ENCODE assay signal across 1 cellular context in the genomic region with DNA sequence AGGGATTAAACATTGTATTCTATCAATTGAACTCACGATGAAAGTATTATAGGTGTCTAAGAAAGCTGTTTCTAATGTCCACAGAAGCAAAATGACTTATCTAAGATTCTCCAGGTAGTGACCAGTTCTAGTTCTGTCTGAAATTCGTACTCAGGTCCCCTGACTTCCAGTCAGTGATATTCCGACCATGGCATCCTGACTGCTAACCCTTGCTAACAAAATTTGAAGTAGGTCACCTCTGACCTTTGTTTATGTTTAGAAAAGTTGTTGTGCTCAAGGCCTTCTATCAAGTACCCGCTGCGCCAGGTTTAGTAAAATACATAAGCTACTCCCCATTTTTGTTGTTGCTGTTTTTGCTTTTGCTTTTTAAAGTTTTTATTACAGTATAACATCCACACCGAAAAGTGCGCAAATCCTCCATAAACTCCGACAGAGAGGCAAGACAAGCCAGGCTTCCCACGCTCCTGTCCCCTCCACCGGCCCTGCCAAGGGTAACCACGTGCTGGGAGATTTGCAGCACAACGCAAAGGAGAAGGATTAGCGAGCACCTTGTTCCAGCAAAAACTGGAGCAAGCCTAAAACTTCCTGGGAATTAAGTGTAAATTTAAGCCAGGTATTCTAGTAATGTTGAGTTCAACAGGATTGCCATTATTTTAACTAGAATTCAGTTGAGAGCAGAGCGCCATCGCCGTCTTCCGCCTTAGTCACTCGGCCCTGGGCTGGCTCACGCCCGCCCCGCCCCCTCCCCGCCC.
TF ChIP-seq lines count a peak whose summit lies in the region.

No MANE protein-coding gene starts in this region.

TF ChIP-seq in HepG2, 621 proteins besides CTCF, POLR2A, EP300 and RAD21 (continued from another document and continues in another):
- TF ChIP-seq, protein P1, sequence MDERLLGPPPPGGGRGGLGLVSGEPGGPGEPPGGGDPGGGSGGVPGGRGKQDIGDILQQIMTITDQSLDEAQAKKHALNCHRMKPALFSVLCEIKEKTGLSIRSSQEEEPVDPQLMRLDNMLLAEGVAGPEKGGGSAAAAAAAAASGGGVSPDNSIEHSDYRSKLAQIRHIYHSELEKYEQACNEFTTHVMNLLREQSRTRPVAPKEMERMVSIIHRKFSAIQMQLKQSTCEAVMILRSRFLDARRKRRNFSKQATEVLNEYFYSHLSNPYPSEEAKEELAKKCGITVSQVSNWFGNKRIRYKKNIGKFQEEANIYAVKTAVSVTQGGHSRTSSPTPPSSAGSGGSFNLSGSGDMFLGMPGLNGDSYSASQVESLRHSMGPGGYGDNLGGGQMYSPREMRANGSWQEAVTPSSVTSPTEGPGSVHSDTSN (CRISPR knock-in tag; IDR thresholded peaks at IDR 0.05) = no peak
- TF ChIP-seq, protein P2, sequence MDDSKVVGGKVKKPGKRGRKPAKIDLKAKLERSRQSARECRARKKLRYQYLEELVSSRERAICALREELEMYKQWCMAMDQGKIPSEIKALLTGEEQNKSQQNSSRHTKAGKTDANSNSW (CRISPR knock-in tag; IDR thresholded peaks at IDR 0.05; ENCODE audit: borderline replicate concordance) = no peak
- TF ChIP-seq KDM6A (CRISPR knock-in tag; IDR thresholded peaks at IDR 0.05; ENCODE audit: low read depth) (no peak), GATAD2A (CRISPR knock-in tag; IDR thresholded peaks at IDR 0.05) (peak; percentile 64), HOXA9 (CRISPR knock-in tag; IDR thresholded peaks at IDR 0.05; ENCODE audit: borderline replicate concordance) (0 out of 2 replicates have a peak, but pooled peaks have one; percentile 42), ZNF562 (CRISPR knock-in tag; IDR thresholded peaks at IDR 0.05; ENCODE audit: borderline replicate concordance) (peak; percentile 58; the same call in 1 of the 2 replicates), MEF2D (CRISPR knock-in tag; IDR thresholded peaks at IDR 0.05) (peak; percentile 63; the same call in 1 of the 2 replicates), ZMYM4 (CRISPR knock-in tag; IDR thresholded peaks at IDR 0.05) (no peak; the same call in 1 of the 2 replicates), ZNF772 (CRISPR knock-in tag; IDR thresholded peaks at IDR 0.05) (0 out of 2 replicates have a peak, but pooled peaks have one; percentile 25), ZBTB38 (CRISPR knock-in tag; IDR thresholded peaks at IDR 0.05) (peak; percentile 86), ZNF598 (CRISPR knock-in tag; IDR thresholded peaks at IDR 0.05; ENCODE audit: borderline replicate concordance) (peak; percentile 86; the same call in 1 of the 2 replicates), ZNF530 (CRISPR knock-in tag; IDR thresholded peaks at IDR 0.05; ENCODE audit: low read depth) (0 out of 2 replicates have a peak, but pooled peaks have one; percentile 53), MXD4 (CRISPR knock-in tag; IDR thresholded peaks at IDR 0.05) (peak; percentile 71; the same call in 1 of the 2 replicates), TSC22D2 (CRISPR knock-in tag; IDR thresholded peaks at IDR 0.05; ENCODE audit: borderline replicate concordance) (peak; percentile 83; the same call in 1 of the 2 replicates), ZNF138 (CRISPR knock-in tag; IDR thresholded peaks at IDR 0.05; ENCODE audit: low read depth) (0 out of 2 replicates have a peak, but pooled peaks have one; percentile 35), ELF4 (CRISPR knock-in tag; IDR thresholded peaks at IDR 0.05; ENCODE audit: borderline replicate concordance) (peak; percentile 94), DNMT3B (CRISPR knock-in tag; conservative IDR thresholded peaks at IDR 0.05) (0 out of 2 replicates have a peak, but pooled peaks have one; percentile 57), ZNF12 (CRISPR knock-in tag; IDR thresholded peaks at IDR 0.05) (no peak), TRIM24 (CRISPR knock-in tag; IDR thresholded peaks at IDR 0.05) (no peak), NFIB (CRISPR knock-in tag; IDR thresholded peaks at IDR 0.05; ENCODE audit: borderline replicate concordance) (no peak), ZNF44 (CRISPR knock-in tag; IDR thresholded peaks at IDR 0.05) (0 out of 2 replicates have a peak, but pooled peaks have one; percentile 30), YEATS2 (CRISPR knock-in tag; IDR thresholded peaks at IDR 0.05; ENCODE audit: borderline replicate concordance) (peak; percentile 64; the same call in 1 of the 2 replicates), ATF7 (IDR thresholded peaks at IDR 0.05) (no peak), ATF7 (CRISPR knock-in tag; IDR thresholded peaks at IDR 0.05) (no peak), ADNP (CRISPR knock-in tag; IDR thresholded peaks at IDR 0.05) (no peak), ZNF567 (CRISPR knock-in tag; IDR thresholded peaks at IDR 0.05; ENCODE audit: borderline replicate concordance) (no peak), NFKB2 (CRISPR knock-in tag; IDR thresholded peaks at IDR 0.05; ENCODE audit: borderline replicate concordance) (peak; percentile 90), CBX1 (IDR thresholded peaks at IDR 0.05; ENCODE audit: low read depth) (peak; percentile 26), SP2 (CRISPR knock-in tag; IDR thresholded peaks at IDR 0.05) (no peak)
- TF ChIP-seq, protein P3, sequence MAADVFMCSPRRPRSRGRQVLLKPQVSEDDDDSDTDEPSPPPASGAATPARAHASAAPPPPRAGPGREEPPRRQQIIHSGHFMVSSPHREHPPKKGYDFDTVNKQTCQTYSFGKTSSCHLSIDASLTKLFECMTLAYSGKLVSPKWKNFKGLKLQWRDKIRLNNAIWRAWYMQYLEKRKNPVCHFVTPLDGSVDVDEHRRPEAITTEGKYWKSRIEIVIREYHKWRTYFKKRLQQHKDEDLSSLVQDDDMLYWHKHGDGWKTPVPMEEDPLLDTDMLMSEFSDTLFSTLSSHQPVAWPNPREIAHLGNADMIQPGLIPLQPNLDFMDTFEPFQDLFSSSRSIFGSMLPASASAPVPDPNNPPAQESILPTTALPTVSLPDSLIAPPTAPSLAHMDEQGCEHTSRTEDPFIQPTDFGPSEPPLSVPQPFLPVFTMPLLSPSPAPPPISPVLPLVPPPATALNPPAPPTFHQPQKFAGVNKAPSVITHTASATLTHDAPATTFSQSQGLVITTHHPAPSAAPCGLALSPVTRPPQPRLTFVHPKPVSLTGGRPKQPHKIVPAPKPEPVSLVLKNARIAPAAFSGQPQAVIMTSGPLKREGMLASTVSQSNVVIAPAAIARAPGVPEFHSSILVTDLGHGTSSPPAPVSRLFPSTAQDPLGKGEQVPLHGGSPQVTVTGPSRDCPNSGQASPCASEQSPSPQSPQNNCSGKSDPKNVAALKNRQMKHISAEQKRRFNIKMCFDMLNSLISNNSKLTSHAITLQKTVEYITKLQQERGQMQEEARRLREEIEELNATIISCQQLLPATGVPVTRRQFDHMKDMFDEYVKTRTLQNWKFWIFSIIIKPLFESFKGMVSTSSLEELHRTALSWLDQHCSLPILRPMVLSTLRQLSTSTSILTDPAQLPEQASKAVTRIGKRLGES (CRISPR knock-in tag; IDR thresholded peaks at IDR 0.05; ENCODE audit: borderline replicate concordance) = 0 out of 2 replicates have a peak, but pooled peaks have one; percentile 33
- TF ChIP-seq, protein P4, sequence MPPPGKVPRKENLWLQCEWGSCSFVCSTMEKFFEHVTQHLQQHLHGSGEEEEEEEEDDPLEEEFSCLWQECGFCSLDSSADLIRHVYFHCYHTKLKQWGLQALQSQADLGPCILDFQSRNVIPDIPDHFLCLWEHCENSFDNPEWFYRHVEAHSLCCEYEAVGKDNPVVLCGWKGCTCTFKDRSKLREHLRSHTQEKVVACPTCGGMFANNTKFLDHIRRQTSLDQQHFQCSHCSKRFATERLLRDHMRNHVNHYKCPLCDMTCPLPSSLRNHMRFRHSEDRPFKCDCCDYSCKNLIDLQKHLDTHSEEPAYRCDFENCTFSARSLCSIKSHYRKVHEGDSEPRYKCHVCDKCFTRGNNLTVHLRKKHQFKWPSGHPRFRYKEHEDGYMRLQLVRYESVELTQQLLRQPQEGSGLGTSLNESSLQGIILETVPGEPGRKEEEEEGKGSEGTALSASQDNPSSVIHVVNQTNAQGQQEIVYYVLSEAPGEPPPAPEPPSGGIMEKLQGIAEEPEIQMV (CRISPR knock-in tag; IDR thresholded peaks at IDR 0.05; ENCODE audit: low read depth) = peak; percentile 41; the same call in 1 of the 2 replicates
- TF ChIP-seq, protein P5, sequence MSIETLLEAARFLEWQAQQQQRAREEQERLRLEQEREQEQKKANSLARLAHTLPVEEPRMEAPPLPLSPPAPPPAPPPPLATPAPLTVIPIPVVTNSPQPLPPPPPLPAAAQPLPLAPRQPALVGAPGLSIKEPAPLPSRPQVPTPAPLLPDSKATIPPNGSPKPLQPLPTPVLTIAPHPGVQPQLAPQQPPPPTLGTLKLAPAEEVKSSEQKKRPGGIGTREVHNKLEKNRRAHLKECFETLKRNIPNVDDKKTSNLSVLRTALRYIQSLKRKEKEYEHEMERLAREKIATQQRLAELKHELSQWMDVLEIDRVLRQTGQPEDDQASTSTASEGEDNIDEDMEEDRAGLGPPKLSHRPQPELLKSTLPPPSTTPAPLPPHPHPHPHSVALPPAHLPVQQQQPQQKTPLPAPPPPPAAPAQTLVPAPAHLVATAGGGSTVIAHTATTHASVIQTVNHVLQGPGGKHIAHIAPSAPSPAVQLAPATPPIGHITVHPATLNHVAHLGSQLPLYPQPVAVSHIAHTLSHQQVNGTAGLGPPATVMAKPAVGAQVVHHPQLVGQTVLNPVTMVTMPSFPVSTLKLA (IDR thresholded peaks at IDR 0.05) = peak; percentile 53; the same call in 1 of the 2 replicates
- TF ChIP-seq, protein P6, sequence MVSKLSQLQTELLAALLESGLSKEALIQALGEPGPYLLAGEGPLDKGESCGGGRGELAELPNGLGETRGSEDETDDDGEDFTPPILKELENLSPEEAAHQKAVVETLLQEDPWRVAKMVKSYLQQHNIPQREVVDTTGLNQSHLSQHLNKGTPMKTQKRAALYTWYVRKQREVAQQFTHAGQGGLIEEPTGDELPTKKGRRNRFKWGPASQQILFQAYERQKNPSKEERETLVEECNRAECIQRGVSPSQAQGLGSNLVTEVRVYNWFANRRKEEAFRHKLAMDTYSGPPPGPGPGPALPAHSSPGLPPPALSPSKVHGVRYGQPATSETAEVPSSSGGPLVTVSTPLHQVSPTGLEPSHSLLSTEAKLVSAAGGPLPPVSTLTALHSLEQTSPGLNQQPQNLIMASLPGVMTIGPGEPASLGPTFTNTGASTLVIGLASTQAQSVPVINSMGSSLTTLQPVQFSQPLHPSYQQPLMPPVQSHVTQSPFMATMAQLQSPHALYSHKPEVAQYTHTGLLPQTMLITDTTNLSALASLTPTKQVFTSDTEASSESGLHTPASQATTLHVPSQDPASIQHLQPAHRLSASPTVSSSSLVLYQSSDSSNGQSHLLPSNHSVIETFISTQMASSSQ (IDR thresholded peaks at IDR 0.05; ENCODE audit: low read depth) = no peak
- TF ChIP-seq, protein P6 (CRISPR knock-in tag; IDR thresholded peaks at IDR 0.05; ENCODE audit: borderline replicate concordance) = no peak
- TF ChIP-seq, protein P7, sequence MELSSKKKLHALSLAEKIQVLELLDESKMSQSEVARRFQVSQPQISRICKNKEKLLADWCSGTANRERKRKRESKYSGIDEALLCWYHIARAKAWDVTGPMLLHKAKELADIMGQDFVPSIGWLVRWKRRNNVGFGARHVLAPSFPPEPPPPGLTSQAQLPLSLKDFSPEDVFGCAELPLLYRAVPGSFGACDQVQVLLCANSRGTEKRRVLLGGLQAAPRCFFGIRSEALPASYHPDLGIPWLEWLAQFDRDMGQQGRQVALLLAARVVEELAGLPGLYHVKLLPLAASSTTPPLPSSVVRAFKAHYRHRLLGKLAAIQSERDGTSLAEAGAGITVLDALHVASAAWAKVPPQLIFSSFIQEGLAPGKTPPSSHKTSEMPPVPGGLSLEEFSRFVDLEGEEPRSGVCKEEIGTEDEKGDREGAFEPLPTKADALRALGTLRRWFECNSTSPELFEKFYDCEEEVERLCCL (CRISPR knock-in tag; IDR thresholded peaks at IDR 0.05; ENCODE audit: borderline replicate concordance) = no peak
- TF ChIP-seq, protein P8, sequence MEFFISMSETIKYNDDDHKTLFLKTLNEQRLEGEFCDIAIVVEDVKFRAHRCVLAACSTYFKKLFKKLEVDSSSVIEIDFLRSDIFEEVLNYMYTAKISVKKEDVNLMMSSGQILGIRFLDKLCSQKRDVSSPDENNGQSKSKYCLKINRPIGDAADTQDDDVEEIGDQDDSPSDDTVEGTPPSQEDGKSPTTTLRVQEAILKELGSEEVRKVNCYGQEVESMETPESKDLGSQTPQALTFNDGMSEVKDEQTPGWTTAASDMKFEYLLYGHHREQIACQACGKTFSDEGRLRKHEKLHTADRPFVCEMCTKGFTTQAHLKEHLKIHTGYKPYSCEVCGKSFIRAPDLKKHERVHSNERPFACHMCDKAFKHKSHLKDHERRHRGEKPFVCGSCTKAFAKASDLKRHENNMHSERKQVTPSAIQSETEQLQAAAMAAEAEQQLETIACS (CRISPR knock-in tag; IDR thresholded peaks at IDR 0.05) = no peak
- TF ChIP-seq, protein P9, sequence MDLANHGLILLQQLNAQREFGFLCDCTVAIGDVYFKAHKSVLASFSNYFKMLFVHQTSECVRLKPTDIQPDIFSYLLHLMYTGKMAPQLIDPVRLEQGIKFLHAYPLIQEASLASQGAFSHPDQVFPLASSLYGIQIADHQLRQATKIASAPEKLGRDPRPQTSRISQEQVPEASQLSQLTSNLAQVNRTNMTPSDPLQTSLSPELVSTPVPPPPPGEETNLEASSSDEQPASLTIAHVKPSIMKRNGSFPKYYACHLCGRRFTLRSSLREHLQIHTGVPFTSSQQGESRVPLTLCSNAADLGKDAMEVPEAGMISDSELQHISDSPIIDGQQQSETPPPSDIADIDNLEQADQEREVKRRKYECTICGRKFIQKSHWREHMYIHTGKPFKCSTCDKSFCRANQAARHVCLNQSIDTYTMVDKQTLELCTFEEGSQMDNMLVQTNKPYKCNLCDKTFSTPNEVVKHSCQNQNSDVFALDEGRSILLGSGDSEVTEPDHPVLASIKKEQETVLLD (CRISPR knock-in tag; IDR thresholded peaks at IDR 0.05; ENCODE audit: low read depth) = 0 out of 2 replicates have a peak, but pooled peaks have one; percentile 37
- TF ChIP-seq, protein P10, sequence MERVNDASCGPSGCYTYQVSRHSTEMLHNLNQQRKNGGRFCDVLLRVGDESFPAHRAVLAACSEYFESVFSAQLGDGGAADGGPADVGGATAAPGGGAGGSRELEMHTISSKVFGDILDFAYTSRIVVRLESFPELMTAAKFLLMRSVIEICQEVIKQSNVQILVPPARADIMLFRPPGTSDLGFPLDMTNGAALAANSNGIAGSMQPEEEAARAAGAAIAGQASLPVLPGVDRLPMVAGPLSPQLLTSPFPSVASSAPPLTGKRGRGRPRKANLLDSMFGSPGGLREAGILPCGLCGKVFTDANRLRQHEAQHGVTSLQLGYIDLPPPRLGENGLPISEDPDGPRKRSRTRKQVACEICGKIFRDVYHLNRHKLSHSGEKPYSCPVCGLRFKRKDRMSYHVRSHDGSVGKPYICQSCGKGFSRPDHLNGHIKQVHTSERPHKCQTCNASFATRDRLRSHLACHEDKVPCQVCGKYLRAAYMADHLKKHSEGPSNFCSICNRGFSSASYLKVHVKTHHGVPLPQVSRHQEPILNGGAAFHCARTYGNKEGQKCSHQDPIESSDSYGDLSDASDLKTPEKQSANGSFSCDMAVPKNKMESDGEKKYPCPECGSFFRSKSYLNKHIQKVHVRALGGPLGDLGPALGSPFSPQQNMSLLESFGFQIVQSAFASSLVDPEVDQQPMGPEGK (CRISPR knock-in tag; IDR thresholded peaks at IDR 0.05) = no peak
